Comparison of ENCODE assay signal across 10 cellular contexts in the genomic region with DNA sequence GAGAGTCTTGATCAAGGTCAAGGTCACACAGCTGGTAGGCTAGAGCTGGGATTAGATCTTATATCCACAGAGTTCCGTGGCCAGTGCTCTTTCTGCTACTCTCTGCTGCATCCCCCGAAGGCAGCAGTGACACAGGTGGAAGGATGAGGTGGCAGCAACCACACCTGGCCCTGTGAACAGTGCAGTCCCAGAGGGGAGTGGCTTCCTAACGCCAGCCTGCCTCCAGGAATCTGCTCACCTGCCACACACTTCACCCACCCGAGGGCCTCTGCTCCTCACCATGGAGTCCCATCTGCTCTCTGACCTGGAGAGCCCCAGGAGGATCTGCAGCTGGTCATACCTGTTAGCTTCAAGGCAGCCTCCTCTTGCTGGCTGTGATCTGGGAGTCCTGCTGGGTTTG.
"Had no signal": no experiment of that assay in that cellular context is flagged by ENCODE, and none has a peak within 500 bp of the region (broad histone marks: within the 10 kb centered on the region; RNA-seq: fewer than 3 reads in every experiment).

No MANE protein-coding gene starts in this region.

- DNase-seq: activated CD4-positive, alpha-beta T cell treated with anti-CD3 and anti-CD28 coated beads for 1 hour; activated CD4-positive, alpha-beta T cell treated with anti-CD3 and anti-CD28 coated beads, Interleukin-2, amount 50 U/mL, for 4 hours; activated T-cell treated with anti-CD3 and anti-CD28 coated beads, Interleukin-2, amount 50 U/mL, for 1 hour; adrenal gland; midbrain; naive B cell; stimulated activated CD4-positive, alpha-beta T cell treated with anti-CD3 and anti-CD28 coated beads, Interleukin-2, amount 100 ng/mL, for 24 hours had no signal

- H3K27ac Mint-ChIP-seq: activated naive CD4-positive, alpha-beta T cell treated with anti-CD3 and anti-CD28 coated beads, Interleukin-2, amount 50 U/mL, for 24 hours; naive B cell had no signal

- H3K4me1 Mint-ChIP-seq: activated naive CD4-positive, alpha-beta T cell treated with anti-CD3 and anti-CD28 coated beads, Interleukin-2, amount 50 U/mL, for 24 hours; naive B cell had no signal

- H3K4me3 Mint-ChIP-seq: activated naive CD4-positive, alpha-beta T cell treated with anti-CD3 and anti-CD28 coated beads, Interleukin-2, amount 50 U/mL, for 24 hours; naive B cell had no signal

- H3K9me3 Mint-ChIP-seq: activated naive CD4-positive, alpha-beta T cell treated with anti-CD3 and anti-CD28 coated beads, Interleukin-2, amount 50 U/mL, for 24 hours had no signal

- H3K36me3 Mint-ChIP-seq: activated naive CD4-positive, alpha-beta T cell treated with anti-CD3 and anti-CD28 coated beads, Interleukin-2, amount 50 U/mL, for 24 hours; naive B cell had no signal

- H3K27ac ChIP-seq: adrenal gland, tibial nerve, vagina had no signal
